8 cellular contexts compared by ENCODE assay signal in genomic region chr3:53880396-53881345, GRCh38. TPM values are rescaled to one million over a fixed set of nuclear protein-coding genes. Genes with fewer than 3 reads are reported as not detected.
DNase-seq lines count a peak whose midpoint lies in the region; FAIRE-seq and TF ChIP-seq lines count a peak whose summit lies in the region.

No MANE protein-coding gene starts in this region.

- no peak for TF ChIP-seq CTCF in AG04450 (IDR thresholded peaks at IDR 0.05; ENCODE audit: low read depth, low read length)
- TF ChIP-seq CTCF in bronchial epithelial cell (IDR thresholded peaks at IDR 0.05; ENCODE audit: insufficient read depth, low read length, severe bottlenecking), result no peak
- TF ChIP-seq CTCF in GM10248 (IDR thresholded peaks at IDR 0.05; ENCODE audit: control extremely low read depth, extremely low read depth, low read depth, missing control alignments), result no peak
- TF ChIP-seq CTCF in adrenal gland (IDR thresholded peaks at IDR 0.05), result no peak

- POLR2A ChIA-PET in AG04450 (lab: Yijun Ruan, JAX) (interaction anchor here (1.2 to 2.7 kb wide), 2 partner anchors 11 to 533 kb away, joined by 3 to 16 read pairs; partner anchors contain the start of gene SELENOK), GM10248 (lab: Yijun Ruan, JAX) (interaction anchor here (0.6 to 1.2 kb wide), 2 partner anchors 11 kb away, joined by 3 to 4 read pairs; no protein-coding TSS in a partner anchor)

- intact Hi-C loops in adrenal gland (cut with DNase I), result no loop called here

- H3K27ac ChIP-seq in AG04450 (ENCODE audit: low read depth, low read length) (peak overlapping the region; percentile 53), HUES64 (ENCODE audit: low read depth, low read length) (no peak overlapping the region), adrenal gland (no peak overlapping the region)

- peak overlapping the region; percentile 91 for H3K4me3 ChIP-seq in AG04450 (ENCODE audit: low read depth, low read length)
- H3K4me3 ChIP-seq in HUES64 (ENCODE audit: low read length), result peak overlapping the region; percentile 88
- peak overlapping the region; percentile 96 for H3K4me3 ChIP-seq in bronchial epithelial cell (ENCODE audit: low read depth, low read length)
- peak overlapping the region; percentile 75 for H3K4me3 ChIP-seq in mononuclear cell (ENCODE audit: low read length)
- peak overlapping the region in 2 of 4 donors; percentile 78 to 87 for H3K4me3 ChIP-seq in adrenal gland

- H3K4me1 ChIP-seq in HUES64 (ENCODE audit: insufficient read depth, low read length) (peaks cover 7% of the 10 kb centered on the region), mononuclear cell (ENCODE audit: insufficient read depth, low read length) (peaks cover 18% of the 10 kb centered on the region), adrenal gland (replicated peaks in 1 of 2) (peaks cover 8 to 11% of the 10 kb centered on the region in 2 donors)

- CTCF ChIA-PET in AG04450 (lab: Charles Lee) (interaction anchor here (1.1 to 1.9 kb wide), 4 partner anchors 9 to 581 kb away, joined by 3 to 6 read pairs (median 4); no protein-coding TSS in a partner anchor), GM10248 (lab: Yijun Ruan, JAX) (interaction anchor here (0.9 kb wide), 1 partner anchor 17 kb away, joined by 3 read pairs; no protein-coding TSS in a partner anchor)

- H3K27me3 ChIP-seq in AG04450 (ENCODE audit: control insufficient read depth, insufficient read depth, low read length) (no peaks in the 10 kb centered on the region), HUES64 (ENCODE audit: insufficient read depth, low read length) (no peaks in the 10 kb centered on the region), bronchial epithelial cell (ENCODE audit: control insufficient read depth, insufficient read depth, low read length) (no peaks in the 10 kb centered on the region), mononuclear cell (ENCODE audit: insufficient read depth, low read length) (no peaks in the 10 kb centered on the region), adrenal gland (no peaks in the 10 kb centered on the region)

- H3K36me3 ChIP-seq in HUES64 (ENCODE audit: insufficient read depth, low read length) (peaks cover 61% of the 10 kb centered on the region), bronchial epithelial cell (ENCODE audit: control insufficient read depth, insufficient read depth, low read length) (peaks cover 11% of the 10 kb centered on the region), adrenal gland (replicated peaks in 1 of 2) (peaks cover 0 to 58% of the 10 kb centered on the region in 2 donors)

- DNase-seq in AG04450 (ENCODE audit: low read depth, low spot score) (no peak), bronchial epithelial cell (ENCODE audit: low read depth) (no peak), NCI-H345 treated with DMSO at 0.1 percent for 48 hours (lab: John Stamatoyannopoulos, UW; ENCODE audit: unreplicated experiment) (no peak), GM10248 (ENCODE audit: extremely low spot score) (no peak), HuH-7 (ENCODE audit: low spot score) (no peak), adrenal gland (no peak)

- H3K9me3 ChIP-seq in AG04450 (ENCODE audit: control insufficient read depth, insufficient read depth, low read length), result no peaks in the 10 kb centered on the region; the same call in 1 of the 2 replicates
- H3K9me3 ChIP-seq in HUES64 (ENCODE audit: insufficient read depth, low read depth, low read length), result no peaks in the 10 kb centered on the region
- H3K9me3 ChIP-seq in mononuclear cell (ENCODE audit: low read depth, low read length), result no peaks in the 10 kb centered on the region
- H3K9me3 ChIP-seq in adrenal gland (replicated peaks in 1 of 3), result no peaks in the 10 kb centered on the region

- no peak for FAIRE-seq in bronchial epithelial cell (lab: Jason Lieb, UNC)

- TF ChIP-seq POLR2A in adrenal gland (IDR thresholded peaks at IDR 0.05), result no peak

- peak overlapping the region; percentile 94 for H3K9ac ChIP-seq in HUES64 (ENCODE audit: low read depth, low read length)

- whole genome bisulfite sequencing in HUES64, result 81% methylated on average over 10 of the region's 10 CpGs
- WGBS in adrenal gland, 4 donors, result 60 to 71% (median 62%) methylated on average over 10 of the region's 10 CpGs

RNA-seq across cellular contexts. Expression of gene ACTR8, which starts 1.3 kb away (rescaled TPM):
- polyA plus RNA-seq in AG04450 (2011; rRNA removed), result 34.9 and 37.5 TPM in 2 replicates
- 46.3 and 61.9 TPM in 2 replicates for polyA minus RNA-seq in AG04450 (2011; rRNA and poly(A)+ RNA removed)
- 27.3 TPM for polyA plus RNA-seq in HUES64 (2013, experiment 1 of 2)
- 26.8 TPM for polyA plus RNA-seq in HUES64 (2013, experiment 2 of 2)
- 16.8 and 18.9 TPM in 2 replicates for total RNA-seq in bronchial epithelial cell
- total RNA-seq in mononuclear cell, result 8.1 TPM
- 10 to 100 TPM in 7 of 8 donors, 1 to 10 TPM in 1; 5.8 to 26.0 (median 21.9) TPM for total RNA-seq in adrenal gland
- polyA plus RNA-seq in adrenal gland, result 10 to 100 TPM; 17.8 to 20.4 (median 18.9) TPM

RNA-seq across cellular contexts. Expression of gene SELENOK, which starts 11.0 kb away (rescaled TPM):
- polyA plus RNA-seq in AG04450 (2011; rRNA removed) (42.1 and 58.5 TPM in 2 replicates), adrenal gland (100 to 1,000 TPM; 112 to 203 (median 123) TPM)
- polyA minus RNA-seq in AG04450 (2011; rRNA and poly(A)+ RNA removed), result 8.3 and 13.0 TPM in 2 replicates
- 36.1 TPM for polyA plus RNA-seq in HUES64 (2013, experiment 1 of 2)
- polyA plus RNA-seq in HUES64 (2013, experiment 2 of 2), result 44.1 TPM
- total RNA-seq in bronchial epithelial cell (23.7 and 32.5 TPM in 2 replicates), mononuclear cell (126 TPM), adrenal gland (100 to 1,000 TPM in 1 of 8 donors, 10 to 100 TPM in 7; 36.2 to 116 (median 58.4) TPM)

RNA-seq across cellular contexts. Expression of gene IL17RB, which starts 34.3 kb away (rescaled TPM):
- polyA plus RNA-seq in AG04450 (2011; rRNA removed) (not detected in 2 replicates), adrenal gland (1 to 10 TPM in 2 of 3 donors, under 1 TPM in 1; 0.70 to 7.0 (median 4.9) TPM)
- not detected in 2 replicates for polyA minus RNA-seq in AG04450 (2011; rRNA and poly(A)+ RNA removed)
- polyA plus RNA-seq in HUES64 (2013, experiment 1 of 2), result 3.2 TPM
- polyA plus RNA-seq in HUES64 (2013, experiment 2 of 2), result 4.0 TPM
- total RNA-seq in bronchial epithelial cell (not detected in 2 replicates), mononuclear cell (0.10 TPM), adrenal gland (10 to 100 TPM in 1 of 8 donors, 1 to 10 TPM in 5, under 1 TPM in 2; 0.35 to 12.0 (median 2.1) TPM)

RNA-seq across cellular contexts. Expression of gene CHDH, which starts 34.5 kb away (rescaled TPM):
- polyA plus RNA-seq in AG04450 (2011; rRNA removed), result 0.01 and 0.02 TPM in 2 replicates
- 0.04 and 0.05 TPM in 2 replicates for polyA minus RNA-seq in AG04450 (2011; rRNA and poly(A)+ RNA removed)
- polyA plus RNA-seq in HUES64 (2013, experiment 1 of 2), result 3.1 TPM
- 3.7 TPM for polyA plus RNA-seq in HUES64 (2013, experiment 2 of 2)
- under 0.01 and 0.13 TPM in 2 replicates for total RNA-seq in bronchial epithelial cell
- under 0.01 TPM for total RNA-seq in mononuclear cell
- 10 to 100 TPM in 4 of 8 donors, 1 to 10 TPM in 4; 3.5 to 29.6 (median 8.5) TPM for total RNA-seq in adrenal gland
- polyA plus RNA-seq in adrenal gland, result 1 to 10 TPM; 1.1 to 6.0 (median 3.0) TPM
